ENCODE assay signal across 8 cellular contexts in genomic region chr2:132651115-132652099, GRCh38. TPM values are rescaled to one million over a fixed set of nuclear protein-coding genes. Genes with fewer than 3 reads are reported as not detected.
DNase-seq lines count a peak whose midpoint lies in the region; ATAC-seq and TF ChIP-seq lines count a peak whose summit lies in the region.

No MANE protein-coding gene starts in this region.

- 75% methylated on average over 13 of the region's 13 CpGs for WGBS in smooth muscle cell (ENCODE audit: low lambda C conversion rate)

- H3K27me3 ChIP-seq in PC-3 (ENCODE audit: low read length) = no peaks in the 10 kb centered on the region
- H3K27me3 ChIP-seq in smooth muscle cell (ENCODE audit: low read depth) = no peaks in the 10 kb centered on the region

- H3K4me3 ChIP-seq in PC-3 (ENCODE audit: low read length) (no peak overlapping the region), smooth muscle cell (no peak overlapping the region)

- POLR2A ChIA-PET in PC-3 (lab: Charles Lee; ENCODE audit: unreplicated experiment) = no interaction called here

- H3K9ac ChIP-seq in PC-3 (ENCODE audit: low read length) = no peak overlapping the region
- H3K9ac ChIP-seq in smooth muscle cell (ENCODE audit: low read depth) = no peak overlapping the region

- intact Hi-C loops in PC-3 (cut with micrococcal nuclease) = loop anchor here (5.0 kb wide), 1 partner anchor 384 kb away; no protein-coding TSS in a partner anchor

- CTCF ChIA-PET in PC-3 (lab: Charles Lee) = no interaction called here

- H3K9me3 ChIP-seq in PC-3 (ENCODE audit: low read length) = no peaks in the 10 kb centered on the region
- H3K9me3 ChIP-seq in smooth muscle cell (replicated peaks; ENCODE audit: low read depth) = no peaks in the 10 kb centered on the region

- H3K9me2 ChIP-seq in PC-3 (replicated peaks; ENCODE audit: low read length) = no peaks in the 10 kb centered on the region

- no peak overlapping the region for H3K4me2 ChIP-seq in PC-3 (ENCODE audit: low read length)
- peak overlapping the region; percentile 61 for H3K4me2 ChIP-seq in smooth muscle cell

- H3K4me1 ChIP-seq in PC-3 (ENCODE audit: insufficient read depth, low read length) (peaks cover 5% of the 10 kb centered on the region; the same call in 1 of the 2 replicates), smooth muscle cell (ENCODE audit: low read depth) (no peaks in the 10 kb centered on the region)

- H3F3A ChIP-seq in PC-3 (ENCODE audit: low read length, unreplicated experiment) = no peaks in the 10 kb centered on the region
- no peaks in the 10 kb centered on the region for H3F3A ChIP-seq in smooth muscle cell (ENCODE audit: low read depth)

- H3K27ac ChIP-seq in PC-3 (ENCODE audit: low read length) (no peak overlapping the region), smooth muscle cell (ENCODE audit: low read depth) (no peak overlapping the region)

- TF ChIP-seq CTCF in PC-3 (conservative IDR thresholded peaks at IDR 0.05; ENCODE audit: low read depth, low read length) (peak; percentile 52), smooth muscle cell (IDR thresholded peaks at IDR 0.05; ENCODE audit: borderline replicate concordance, insufficient read depth, poor library complexity, severe bottlenecking) (peak; percentile 72)

- peak; percentile 53 for ATAC-seq in GM19463 (IDR thresholded peaks at IDR 0.05; ENCODE audit: unreplicated experiment)
- ATAC-seq in PC-3 = no peak
- ATAC-seq in HG03442 (IDR thresholded peaks at IDR 0.05; ENCODE audit: unreplicated experiment) = no peak

- H4K20me1 ChIP-seq in PC-3 (ENCODE audit: low read length) (no peaks in the 10 kb centered on the region), smooth muscle cell (ENCODE audit: low read depth) (no peaks in the 10 kb centered on the region)

- H3K36me3 ChIP-seq in PC-3 (ENCODE audit: low read depth, low read length) (no peaks in the 10 kb centered on the region), smooth muscle cell (ENCODE audit: low read depth) (no peaks in the 10 kb centered on the region)

- BruUV-seq in PC-3 (replicated peaks; lab: Mats Ljungman, UMichigan) = no TSS peak

- DNase-seq in PC-3 = peak; percentile 29
- DNase-seq in foreskin melanocyte = peak; percentile 29
- no peak for DNase-seq in smooth muscle cell (lab: John Stamatoyannopoulos, UW; ENCODE audit: unreplicated experiment)
- no peak for DNase-seq in NCI-H774 (lab: John Stamatoyannopoulos, UW)
- no peak for DNase-seq in NCI-H1105 treated with DMSO at 0.1 percent for 48 hours (lab: John Stamatoyannopoulos, UW)
- DNase-seq in GF-D8 (lab: John Stamatoyannopoulos, UW) = no peak

- H3K79me2 ChIP-seq in PC-3 (ENCODE audit: low read length) (no peaks in the 10 kb centered on the region), smooth muscle cell (ENCODE audit: low read depth) (no peaks in the 10 kb centered on the region)

- H2AFZ ChIP-seq in PC-3 (ENCODE audit: low read length) (no peak overlapping the region), smooth muscle cell (ENCODE audit: low read depth) (no peak overlapping the region)

RNA-seq across cellular contexts. Expression of gene LYPD1, which starts 18.6 kb away (rescaled TPM):
- 16.1 and 18.7 TPM in 2 replicates for total RNA-seq in PC-3 (2014; rRNA removed)
- total RNA-seq in smooth muscle cell = 2.9 and 5.3 TPM in 2 replicates
- 2.5 and 4.6 TPM in 2 replicates for polyA plus RNA-seq in smooth muscle cell

Comparison
In these comparisons a context has a peak if more than half of its experiments do, and no peak if none do; other contexts are left out.
1. DNase-seq: peak in PC-3 (single experiment) and foreskin melanocyte (single experiment); none in smooth muscle cell (single experiment), NCI-H774 (single experiment), NCI-H1105 treated with DMSO at 0.1 percent for 48 hours (single experiment) and GF-D8 (single experiment).